ENCODE assay signal across 8 cellular contexts in genomic region chr5:65034782-65035181, GRCh38.
A peak's percentile ranks its signal among the peaks of the same experiment; 100 is the strongest.
DNase-seq lines count a peak whose midpoint lies in the region; ATAC-seq lines count a peak whose summit lies in the region.

No MANE protein-coding gene starts in this region.

- H3K9me3 Mint-ChIP-seq in naive B cell = no peaks in the 10 kb centered on the region

- peaks cover 15 to 32% (median 20%) of the 10 kb centered on the region in 3 donors for H3K4me1 Mint-ChIP-seq in naive B cell

- peak overlapping the region; percentile 70 to 96 (median 86) for H3K27ac Mint-ChIP-seq in naive B cell

- H3K4me3 Mint-ChIP-seq in naive B cell = peak overlapping the region; percentile 78 to 94 (median 86)

- H3K36me3 Mint-ChIP-seq in naive B cell = no peaks in the 10 kb centered on the region

- H3K27me3 Mint-ChIP-seq in naive B cell = no peaks in the 10 kb centered on the region

- H3K27ac ChIP-seq in cingulate gyrus (ENCODE audit: low read depth, low read length) = peak overlapping the region; percentile 91

- DNase-seq in COLO668 (lab: John Stamatoyannopoulos, UW; ENCODE audit: unreplicated experiment) (peak; percentile 39), NCI-H187 (lab: John Stamatoyannopoulos, UW) (peak; percentile 60 to 65), naive B cell (no peak), HuH-7.5 (ENCODE audit: low spot score) (no peak), SW 1271 (lab: John Stamatoyannopoulos, UW) (no peak), T-helper 9 cell (no peak)
- no peak for DNase-seq in activated effector memory CD4-positive, alpha-beta T cell treated with Interleukin-2 at 50 U/mL for 16 hours

- no peak for ATAC-seq in naive B cell (ENCODE audit: low read depth in 2 of 2)

Comparison
In these comparisons a context has a peak if more than half of its experiments do, and no peak if none do; other contexts are left out.
1. DNase-seq: peak in COLO668 (single experiment) and NCI-H187 (2 of 2); none in naive B cell (single experiment), HuH-7.5 (single experiment), activated effector memory CD4-positive, alpha-beta T cell treated with Interleukin-2 at 50 U/mL for 16 hours (single experiment), SW 1271 (0 of 2) and T-helper 9 cell (single experiment).